13 cellular contexts compared by ENCODE assay signal in genomic region chr19:8333771-8334457, GRCh38. TPM values are rescaled to one million over a fixed set of nuclear protein-coding genes. Genes with fewer than 3 reads are reported as not detected.
DNase-seq lines count a peak whose midpoint lies in the region; ATAC-seq and TF ChIP-seq lines count a peak whose summit lies in the region.
"Had no signal": no experiment of that assay in that cellular context is flagged by ENCODE, and none has a peak within 500 bp of the region (broad histone marks: within the 10 kb centered on the region; RNA-seq: fewer than 3 reads in every experiment).

No MANE protein-coding gene starts in this region.

- H3K4me3 ChIP-seq in esophagus squamous epithelium (peak overlapping the region in 3 of 4 donors; percentile 31 to 68 (median 52)), psoas muscle (peak overlapping the region; percentile 54)

- 20 to 43% methylated on average over 1 to 2 of the region's 47 CpGs for WGBS in esophagus squamous epithelium, 2 donors
- 30 to 36% (median 31%) methylated on average over 34 to 47 of the region's 47 CpGs for WGBS in psoas muscle, 3 donors

- peaks cover 9% of the 10 kb centered on the region for H3K4me1 Mint-ChIP-seq in activated CD4-positive, alpha-beta memory T cell treated with anti-CD3 and anti-CD28 coated beads, Interleukin-2, amount 10 ng/mL, durations not matched to agents 7 days and 5 days
- peaks cover 5% of the 10 kb centered on the region for H3K4me1 Mint-ChIP-seq in activated CD4-positive, alpha-beta memory T cell treated with anti-CD3 and anti-CD28 coated beads for 36 hours (ENCODE audit: low read depth)

- H3K9me3 ChIP-seq in esophagus squamous epithelium, result no peaks in the 10 kb centered on the region
- no peaks in the 10 kb centered on the region for H3K9me3 ChIP-seq in psoas muscle

- POLR2A ChIA-PET in activated CD4-positive, alpha-beta memory T cell treated with anti-CD3 and anti-CD28 coated beads, Interleukin-2, amount 10 ng/mL, durations not matched to agents 7 days and 5 days (lab: Charles Lee), result interaction anchor here (1.0 to 6.1 kb wide), 3 partner anchors 9 to 111 kb away, joined by 3 to 51 read pairs (median 5); partner anchors contain the start of genes HNRNPM, KANK3, NDUFA7 and RPS28
- POLR2A ChIA-PET in activated CD4-positive, alpha-beta memory T cell treated with anti-CD3 and anti-CD28 coated beads for 36 hours (lab: Charles Lee), result interaction anchor here (0.7 to 1.5 kb wide), 3 partner anchors 9 to 13 kb away, joined by 3 to 4 read pairs (median 3); partner anchors contain the start of genes KANK3, NDUFA7 and RPS28

- H3K36me3 ChIP-seq in esophagus squamous epithelium (no peaks in the 10 kb centered on the region), psoas muscle (ENCODE audit: insufficient read depth in 1 of 2, low read depth in 1 of 2) (no peaks in the 10 kb centered on the region)

- no peaks in the 10 kb centered on the region for H3K9me3 Mint-ChIP-seq in activated CD4-positive, alpha-beta memory T cell treated with anti-CD3 and anti-CD28 coated beads, Interleukin-2, amount 10 ng/mL, durations not matched to agents 7 days and 5 days
- H3K9me3 Mint-ChIP-seq in activated CD4-positive, alpha-beta memory T cell treated with anti-CD3 and anti-CD28 coated beads for 36 hours, result no peaks in the 10 kb centered on the region

- CTCF ChIA-PET in activated CD4-positive, alpha-beta memory T cell treated with anti-CD3 and anti-CD28 coated beads, Interleukin-2, amount 10 ng/mL, durations not matched to agents 7 days and 5 days (lab: Charles Lee), result interaction anchor here (1.3 to 2.9 kb wide), 3 partner anchors 12 to 19 kb away, joined by 3 to 16 read pairs (median 7); partner anchors contain the start of gene RPS28
- CTCF ChIA-PET in activated CD4-positive, alpha-beta memory T cell treated with anti-CD3 and anti-CD28 coated beads for 36 hours (lab: Charles Lee), result interaction anchor here (0.7 to 3.1 kb wide), 7 partner anchors 9 to 364 kb away, joined by 3 to 21 read pairs (median 5); partner anchors contain the start of genes HNRNPM, MARCHF2 and ZNF414

- no peaks in the 10 kb centered on the region for H3K36me3 Mint-ChIP-seq in activated CD4-positive, alpha-beta memory T cell treated with anti-CD3 and anti-CD28 coated beads, Interleukin-2, amount 10 ng/mL, durations not matched to agents 7 days and 5 days (ENCODE audit: low read depth)
- H3K36me3 Mint-ChIP-seq in activated CD4-positive, alpha-beta memory T cell treated with anti-CD3 and anti-CD28 coated beads for 36 hours, result no peaks in the 10 kb centered on the region

- intact Hi-C loops in activated CD4-positive, alpha-beta memory T cell treated with anti-CD3 and anti-CD28 coated beads for 36 hours (cut with micrococcal nuclease), result no loop called here
- intact Hi-C loops in esophagus squamous epithelium (cut with DNase I) (no loop called here), psoas muscle (cut with DNase I) (no loop called here)

- no peak for DNase-seq in activated CD4-positive, alpha-beta memory T cell treated with anti-CD3 and anti-CD28 coated beads, Interleukin-2, amount 10 ng/mL, durations not matched to agents 7 days and 5 days
- no peak for DNase-seq in activated CD4-positive, alpha-beta memory T cell treated with anti-CD3 and anti-CD28 coated beads for 36 hours
- peak; percentile 15 for DNase-seq in NCI-H146 treated with DMSO at 0.1 percent for 48 hours (lab: John Stamatoyannopoulos, UW; ENCODE audit: unreplicated experiment)
- no peak for DNase-seq in esophagus squamous epithelium (lab: John Stamatoyannopoulos, UW)
- DNase-seq in psoas muscle, result peak in 1 of 2 donors; percentile 46
- no peak for DNase-seq in dedifferentiated amniotic fluid mesenchymal stem cell (ENCODE audit: extremely low spot score)
- DNase-seq: activated CD4-positive, alpha-beta T cell treated with anti-CD3 and anti-CD28 coated beads for 4 hours; kidney; NCI-H1930; SIG-M5; trophoblast cell had no signal

- TF ChIP-seq CTCF in esophagus squamous epithelium (IDR thresholded peaks at IDR 0.05) (no peak), psoas muscle (IDR thresholded peaks at IDR 0.05) (no peak)

- H3K27ac ChIP-seq in esophagus squamous epithelium, result no peak overlapping the region
- no peak overlapping the region for H3K27ac ChIP-seq in psoas muscle

- ATAC-seq in psoas muscle (peak in 2 of 4 donors; percentile 4 to 6), GM18520 (IDR thresholded peaks at IDR 0.05; ENCODE audit: unreplicated experiment) (no peak), HG02588 (IDR thresholded peaks at IDR 0.05; ENCODE audit: unreplicated experiment) (no peak)

- no peak for TF ChIP-seq POLR2A in esophagus squamous epithelium (IDR thresholded peaks at IDR 0.05)

- H3K27me3 ChIP-seq in esophagus squamous epithelium, result peaks cover 0 to 59% (median 5%) of the 10 kb centered on the region in 4 donors
- H3K27me3 ChIP-seq in psoas muscle (ENCODE audit: insufficient read depth in 3 of 3, low read length in 2 of 3), result peaks cover 0 to 51% (median 18%) of the 10 kb centered on the region in 3 donors

- H3K4me3 Mint-ChIP-seq in activated CD4-positive, alpha-beta memory T cell treated with anti-CD3 and anti-CD28 coated beads, Interleukin-2, amount 10 ng/mL, durations not matched to agents 7 days and 5 days, result peak overlapping the region; percentile 21
- H3K4me3 Mint-ChIP-seq in activated CD4-positive, alpha-beta memory T cell treated with anti-CD3 and anti-CD28 coated beads for 36 hours, result no peak overlapping the region

- peaks cover 26% of the 10 kb centered on the region for H3K27me3 Mint-ChIP-seq in activated CD4-positive, alpha-beta memory T cell treated with anti-CD3 and anti-CD28 coated beads, Interleukin-2, amount 10 ng/mL, durations not matched to agents 7 days and 5 days
- peaks cover 22% of the 10 kb centered on the region for H3K27me3 Mint-ChIP-seq in activated CD4-positive, alpha-beta memory T cell treated with anti-CD3 and anti-CD28 coated beads for 36 hours

- no peak overlapping the region for H3K27ac Mint-ChIP-seq in activated CD4-positive, alpha-beta memory T cell treated with anti-CD3 and anti-CD28 coated beads, Interleukin-2, amount 10 ng/mL, durations not matched to agents 7 days and 5 days
- no peak overlapping the region for H3K27ac Mint-ChIP-seq in activated CD4-positive, alpha-beta memory T cell treated with anti-CD3 and anti-CD28 coated beads for 36 hours

- H3K4me1 ChIP-seq in esophagus squamous epithelium, result peaks cover 13 to 45% (median 29%) of the 10 kb centered on the region in 3 donors
- H3K4me1 ChIP-seq in psoas muscle, result peaks cover 16% of the 10 kb centered on the region

RNA-seq across cellular contexts. Expression of gene KANK3, which starts 9.1 kb away (rescaled TPM):
- 1 to 10 TPM; 7.4 to 8.7 TPM for total RNA-seq in activated CD4-positive, alpha-beta memory T cell treated with anti-CD3 and anti-CD28 coated beads, Interleukin-2, amount 10 ng/mL, durations not matched to agents 7 days and 5 days
- total RNA-seq in activated CD4-positive, alpha-beta memory T cell treated with anti-CD3 and anti-CD28 coated beads for 36 hours, result 1 to 10 TPM; 2.3 to 2.9 TPM
- total RNA-seq in esophagus squamous epithelium (1 to 10 TPM; 2.9 to 8.8 (median 4.4) TPM), psoas muscle (10 to 100 TPM in 2 of 4 donors, 1 to 10 TPM in 2; 7.1 to 14.2 (median 9.7) TPM)
- 1 to 10 TPM; 5.1 to 9.4 (median 7.7) TPM for polyA plus RNA-seq in psoas muscle

RNA-seq across cellular contexts. Expression of gene RPS28, which starts 12.6 kb away (rescaled TPM):
- total RNA-seq in activated CD4-positive, alpha-beta memory T cell treated with anti-CD3 and anti-CD28 coated beads, Interleukin-2, amount 10 ng/mL, durations not matched to agents 7 days and 5 days, result 1,000 to 10,000 TPM; 1,605 to 1,659 TPM
- total RNA-seq in activated CD4-positive, alpha-beta memory T cell treated with anti-CD3 and anti-CD28 coated beads for 36 hours, result 1,000 to 10,000 TPM; 2,068 to 2,091 TPM
- total RNA-seq in esophagus squamous epithelium (100 to 1,000 TPM; 267 to 710 (median 400) TPM), psoas muscle (1,000 to 10,000 TPM in 2 of 4 donors, 100 to 1,000 TPM in 2; 947 to 1,442 (median 1,003) TPM)
- polyA plus RNA-seq in psoas muscle, result 100 to 1,000 TPM; 431 to 717 (median 657) TPM

RNA-seq across cellular contexts. Expression of gene NDUFA7, which starts 12.7 kb away (rescaled TPM):
- total RNA-seq in activated CD4-positive, alpha-beta memory T cell treated with anti-CD3 and anti-CD28 coated beads, Interleukin-2, amount 10 ng/mL, durations not matched to agents 7 days and 5 days, result 10 to 100 TPM; 67.1 to 67.3 TPM
- 10 to 100 TPM; 84.2 to 85.1 TPM for total RNA-seq in activated CD4-positive, alpha-beta memory T cell treated with anti-CD3 and anti-CD28 coated beads for 36 hours
- total RNA-seq in esophagus squamous epithelium, result 10 to 100 TPM; 23.8 to 40.6 (median 32.8) TPM
- total RNA-seq in psoas muscle, result 100 to 1,000 TPM in 3 of 4 donors, 10 to 100 TPM in 1; 76.8 to 150 (median 109) TPM
- 100 to 1,000 TPM; 211 to 271 (median 243) TPM for polyA plus RNA-seq in psoas muscle

RNA-seq across cellular contexts. Expression of gene CD320, which starts 25.8 kb away (rescaled TPM):
- total RNA-seq in activated CD4-positive, alpha-beta memory T cell treated with anti-CD3 and anti-CD28 coated beads, Interleukin-2, amount 10 ng/mL, durations not matched to agents 7 days and 5 days, result 10 to 100 TPM; 37.7 to 40.4 TPM
- 10 to 100 TPM; 44.9 to 45.4 TPM for total RNA-seq in activated CD4-positive, alpha-beta memory T cell treated with anti-CD3 and anti-CD28 coated beads for 36 hours
- total RNA-seq in esophagus squamous epithelium, result 10 to 100 TPM in 3 of 4 donors, 1 to 10 TPM in 1; 8.7 to 27.0 (median 22.3) TPM
- 10 to 100 TPM; 17.4 to 25.4 (median 22.4) TPM for total RNA-seq in psoas muscle
- polyA plus RNA-seq in psoas muscle, result 10 to 100 TPM; 44.8 to 67.2 (median 47.6) TPM

RNA-seq across cellular contexts. Expression of gene ANGPTL4, which starts 30.0 kb away (rescaled TPM):
- 1 to 10 TPM; 1.2 to 1.4 TPM for total RNA-seq in activated CD4-positive, alpha-beta memory T cell treated with anti-CD3 and anti-CD28 coated beads, Interleukin-2, amount 10 ng/mL, durations not matched to agents 7 days and 5 days
- 1 to 10 TPM; 1.7 to 2.9 TPM for total RNA-seq in activated CD4-positive, alpha-beta memory T cell treated with anti-CD3 and anti-CD28 coated beads for 36 hours
- total RNA-seq in esophagus squamous epithelium, result 10 to 100 TPM; 17.0 to 37.1 (median 19.2) TPM
- 100 to 1,000 TPM in 1 of 4 donors, 10 to 100 TPM in 3; 10.7 to 118 (median 44.7) TPM for total RNA-seq in psoas muscle
- polyA plus RNA-seq in psoas muscle, result 100 to 1,000 TPM in 1 of 3 donors, 10 to 100 TPM in 2; 17.2 to 235 (median 19.1) TPM
